8 cellular contexts compared by ENCODE assay signal in genomic region chr11:8813658-8814057, GRCh38.
A peak's percentile ranks its signal among the peaks of the same experiment; 100 is the strongest.
DNase-seq lines count a peak whose midpoint lies in the region; ATAC-seq and TF ChIP-seq lines count a peak whose summit lies in the region.

No MANE protein-coding gene starts in this region.

- peak; percentile 78 for TF ChIP-seq CTCF in LNCaP clone FGC (IDR thresholded peaks at IDR 0.05; ENCODE audit: control insufficient read depth, extremely low read depth, insufficient read depth)

- H3K27ac ChIP-seq in SJSA1: no peak overlapping the region

- H3K4me3 ChIP-seq in LNCaP clone FGC (ENCODE audit: low read depth, low read length) (no peak overlapping the region), SJSA1 (no peak overlapping the region)

- DNase-seq in COLO668 (lab: John Stamatoyannopoulos, UW; ENCODE audit: unreplicated experiment) (peak; percentile 56), LNCaP clone FGC (ENCODE audit: low read depth) (peak; percentile 53), SJSA1 (ENCODE audit: low read depth in 1 of 2, low spot score in 2 of 2) (peak; percentile 58), amniotic stem cell (lab: John Stamatoyannopoulos, UW) (peak; percentile 55), hepatic stellate cell (ENCODE audit: low spot score) (peak; percentile 84), renal cortical epithelial cell (ENCODE audit: low read depth) (peak; percentile 82)

- ATAC-seq in GM21515 (IDR thresholded peaks at IDR 0.05; ENCODE audit: unreplicated experiment) (peak; percentile 71), HG03442 (IDR thresholded peaks at IDR 0.05; ENCODE audit: unreplicated experiment) (no peak)

- H3K4me1 ChIP-seq in SJSA1 (replicated peaks): peaks cover 14% of the 10 kb centered on the region

- no peaks in the 10 kb centered on the region for H3K36me3 ChIP-seq in SJSA1

- no peaks in the 10 kb centered on the region for H3K27me3 ChIP-seq in SJSA1 (replicated peaks)

- H3K9me3 ChIP-seq in SJSA1 (replicated peaks): no peaks in the 10 kb centered on the region
